In the genomic region with DNA sequence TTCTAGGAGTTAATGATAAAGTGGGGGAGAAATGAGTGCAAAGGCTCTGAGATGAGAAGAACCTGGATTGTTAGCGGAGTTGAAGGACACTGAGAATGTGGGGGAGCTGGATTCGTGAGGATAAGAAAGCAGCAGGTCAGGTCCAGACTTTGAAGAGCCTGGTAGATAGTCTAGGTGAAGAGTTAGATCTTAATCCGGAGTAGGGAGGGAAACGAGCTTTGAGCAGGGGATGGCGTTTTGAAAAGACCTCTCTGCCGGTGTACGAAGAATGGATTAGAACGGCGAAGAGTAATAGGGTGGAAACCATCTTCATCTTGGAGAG, we compare ENCODE assay signal across 8 cellular contexts. TPM values are rescaled to one million over a fixed set of nuclear protein-coding genes. Genes with fewer than 3 reads are reported as not detected.
A peak's percentile ranks its signal among the peaks of the same experiment; 100 is the strongest.
DNase-seq lines count a peak whose midpoint lies in the region; ATAC-seq, FAIRE-seq and TF ChIP-seq lines count a peak whose summit lies in the region.

No MANE protein-coding gene starts in this region.

- CTCF ChIA-PET in CD4-positive, alpha-beta memory T cell (lab: Charles Lee; ENCODE audit: partially characterized antibody) = interaction anchor here (1.0 to 3.3 kb wide), 6 partner anchors 10 to 308 kb away, joined by 3 to 54 read pairs (median 4); partner anchors contain the start of genes NFS1, RBM39 and ROMO1
- CTCF ChIA-PET in PC-3 (lab: Charles Lee) = no interaction called here

- TSS peak; percentile 58 for BruUV-seq in PC-3 (replicated peaks; lab: Mats Ljungman, UMichigan)

- H3K27me3 ChIP-seq in CD4-positive, alpha-beta memory T cell (ENCODE audit: insufficient read depth, low read length) = no peaks in the 10 kb centered on the region
- H3K27me3 ChIP-seq in PC-3 (ENCODE audit: low read length) = no peaks in the 10 kb centered on the region
- no peaks in the 10 kb centered on the region for H3K27me3 ChIP-seq in pancreas

- H3K27ac Mint-ChIP-seq in CD4-positive, alpha-beta memory T cell = peak overlapping the region; percentile 96 to 100 (median 100)
- peak overlapping the region; percentile 88 for H3K27ac Mint-ChIP-seq in endothelial cell (ENCODE audit: unreplicated experiment)

- H3K36me3 ChIP-seq in CD4-positive, alpha-beta memory T cell (ENCODE audit: insufficient read depth, low read length) = peaks cover 4% of the 10 kb centered on the region
- H3K36me3 ChIP-seq in PC-3 (ENCODE audit: low read depth, low read length) = peaks cover 9% of the 10 kb centered on the region; the same call in 1 of the 2 replicates
- H3K36me3 ChIP-seq in pancreas = no peaks in the 10 kb centered on the region

- DNase-seq in CD4-positive, alpha-beta memory T cell = no peak
- DNase-seq in PC-3 (no peak), endothelial cell (ENCODE audit: low spot score) (no peak), pancreas (no peak), NCI-H526 treated with DMSO at 0.1 percent for 48 hours (lab: John Stamatoyannopoulos, UW) (no peak), SKM-1 treated with dmso at 0.1 percent for 144 hours (lab: John Stamatoyannopoulos, UW; ENCODE audit: unreplicated experiment) (no peak), COLO829 (ENCODE audit: low spot score) (no peak)

- no peak for FAIRE-seq in pancreas (lab: Jason Lieb, UNC)

- no peaks in the 10 kb centered on the region for H3K9me3 ChIP-seq in CD4-positive, alpha-beta memory T cell (ENCODE audit: control insufficient read depth in 1 of 2, low read length in 2 of 2)
- no peaks in the 10 kb centered on the region for H3K9me3 ChIP-seq in PC-3 (ENCODE audit: low read length)
- no peaks in the 10 kb centered on the region for H3K9me3 ChIP-seq in pancreas

- H3F3A ChIP-seq in PC-3 (ENCODE audit: low read length, unreplicated experiment) = no peaks in the 10 kb centered on the region

- H3K9ac ChIP-seq in PC-3 (ENCODE audit: low read length) = no peak overlapping the region

- no peak for ATAC-seq in PC-3
- no peak for ATAC-seq in pancreas
- no peak for ATAC-seq in HG02571 (IDR thresholded peaks at IDR 0.05; ENCODE audit: unreplicated experiment)

- peak overlapping the region in 1 of 2 donors; percentile 21 for H3K4me3 ChIP-seq in CD4-positive, alpha-beta memory T cell (ENCODE audit: low read length in 2 of 2)
- H3K4me3 ChIP-seq in PC-3 (ENCODE audit: low read length) (no peak overlapping the region), pancreas (peak overlapping the region in 2 of 4 donors; percentile 57 to 72)

- H3K4me3 Mint-ChIP-seq in CD4-positive, alpha-beta memory T cell = peak overlapping the region; percentile 68 to 92 (median 82)
- H3K4me3 Mint-ChIP-seq in endothelial cell (ENCODE audit: unreplicated experiment) = peak overlapping the region; percentile 94

- TF ChIP-seq CTCF in PC-3 (conservative IDR thresholded peaks at IDR 0.05; ENCODE audit: low read depth, low read length) = no peak
- TF ChIP-seq CTCF in endothelial cell (IDR thresholded peaks at IDR 0.05; ENCODE audit: unreplicated experiment) = no peak
- TF ChIP-seq CTCF in pancreas (IDR thresholded peaks at IDR 0.05) = no peak

- POLR2A ChIA-PET in CD4-positive, alpha-beta memory T cell (lab: Charles Lee; ENCODE audit: partially characterized antibody) = interaction anchor here (0.6 to 20.6 kb wide), 20 partner anchors 9 to 1960 kb away, joined by 3 to 1007 read pairs (median 5); partner anchors contain the start of genes CEP250, CHMP4B, CPNE1 and NFS1
- POLR2A ChIA-PET in PC-3 (lab: Charles Lee; ENCODE audit: unreplicated experiment) = interaction anchor here (0.6 to 2.1 kb wide), 2 partner anchors 10 to 29 kb away, joined by 4 to 19 read pairs; partner anchors contain the start of gene RBM39

- peak overlapping the region; percentile 32; the same call in 1 of the 2 replicates for H2AFZ ChIP-seq in PC-3 (ENCODE audit: low read length)

- WGBS in pancreas, 2 donors = 71 to 72% methylated on average over 9 of the region's 9 CpGs

- 0 out of 2 replicates have a peak, but pooled peaks cover 4% of the 10 kb centered on the region for H4K20me1 ChIP-seq in PC-3 (ENCODE audit: low read length)

- peak overlapping the region; percentile 18; the same call in 1 of the 2 replicates for H3K4me2 ChIP-seq in PC-3 (ENCODE audit: low read length)

- peaks cover 40% of the 10 kb centered on the region for H3K79me2 ChIP-seq in PC-3 (ENCODE audit: low read length)

- H3K27me3 Mint-ChIP-seq in CD4-positive, alpha-beta memory T cell = no peaks in the 10 kb centered on the region
- H3K27me3 Mint-ChIP-seq in endothelial cell (ENCODE audit: unreplicated experiment) = peaks cover 15% of the 10 kb centered on the region

- H3K4me1 ChIP-seq in CD4-positive, alpha-beta memory T cell (ENCODE audit: insufficient read depth, low read length) = peaks cover 89% of the 10 kb centered on the region
- H3K4me1 ChIP-seq in PC-3 (ENCODE audit: insufficient read depth, low read length) (peaks cover 29% of the 10 kb centered on the region), pancreas (peaks cover 0 to 28% (median 11%) of the 10 kb centered on the region in 3 donors)

- H3K4me1 Mint-ChIP-seq in CD4-positive, alpha-beta memory T cell = peaks cover 52 to 93% (median 69%) of the 10 kb centered on the region in 4 donors
- H3K4me1 Mint-ChIP-seq in endothelial cell (ENCODE audit: unreplicated experiment) = peaks cover 52% of the 10 kb centered on the region

- peaks cover 0 to 4% (median 0%) of the 10 kb centered on the region in 8 donors for H3K9me3 Mint-ChIP-seq in CD4-positive, alpha-beta memory T cell
- no peaks in the 10 kb centered on the region for H3K9me3 Mint-ChIP-seq in endothelial cell (ENCODE audit: unreplicated experiment)

- intact Hi-C loops in CD4-positive, alpha-beta memory T cell (cut with micrococcal nuclease) = loop anchor here (1.0 to 10.0 kb wide), 3 partner anchors 29 to 181 kb away; partner anchors contain the start of genes RBM39 and SCAND1
- intact Hi-C loops in PC-3 (cut with micrococcal nuclease) (loop anchor here (2.0 kb wide), 1 partner anchor 181 kb away; no protein-coding TSS in a partner anchor), pancreas (cut with DNase I) (no loop called here)

- H3K27ac ChIP-seq in CD4-positive, alpha-beta memory T cell (ENCODE audit: low read depth, low read length) = peak overlapping the region; percentile 94
- H3K27ac ChIP-seq in PC-3 (ENCODE audit: low read length) (no peak overlapping the region), pancreas (peak overlapping the region; percentile 68 to 83 (median 74))

- no peaks in the 10 kb centered on the region for H3K9me2 ChIP-seq in PC-3 (replicated peaks; ENCODE audit: low read length)

- H3K36me3 Mint-ChIP-seq in CD4-positive, alpha-beta memory T cell = peaks cover 7 to 24% of the 10 kb centered on the region in 2 donors
- H3K36me3 Mint-ChIP-seq in endothelial cell (ENCODE audit: low read depth, unreplicated experiment) = peaks cover 18% of the 10 kb centered on the region

RNA-seq across cellular contexts. Expression of gene PHF20, which starts 0.5 kb away (rescaled TPM):
- total RNA-seq in CD4-positive, alpha-beta memory T cell = 10 to 100 TPM; 72.9 to 82.3 TPM
- polyA plus RNA-seq in CD4-positive, alpha-beta memory T cell = 100 to 1,000 TPM; 106 to 126 TPM
- total RNA-seq in PC-3 (2014; rRNA removed) (37.2 and 56.3 TPM in 2 replicates), endothelial cell (ENCODE audit: unreplicated experiment) (101 TPM), pancreas (10 to 100 TPM; 11.1 to 20.3 (median 12.1) TPM)
- polyA plus RNA-seq in pancreas = 10 to 100 TPM in 1 of 2 donors, 1 to 10 TPM in 1; 9.4 to 11.9 TPM

RNA-seq across cellular contexts. Expression of gene RBM39, which starts 29.3 kb away (rescaled TPM):
- total RNA-seq in CD4-positive, alpha-beta memory T cell = 100 to 1,000 TPM; 631 to 665 TPM
- 100 to 1,000 TPM in 1 of 2 donors, 10 to 100 TPM in 1; 76.7 to 153 TPM for polyA plus RNA-seq in CD4-positive, alpha-beta memory T cell
- 286 and 341 TPM in 2 replicates for total RNA-seq in PC-3 (2014; rRNA removed)
- total RNA-seq in endothelial cell (ENCODE audit: unreplicated experiment) = 308 TPM
- 100 to 1,000 TPM in 4 of 6 donors, 10 to 100 TPM in 2; 98.7 to 200 (median 127) TPM for total RNA-seq in pancreas
- 100 to 1,000 TPM; 255 to 426 TPM for polyA plus RNA-seq in pancreas

Comparison
In these comparisons a context has a peak if more than half of its experiments do, and no peak if none do; other contexts are left out.
1. intact Hi-C loops: an anchor here in CD4-positive, alpha-beta memory T cell (1.0 to 10.0 kb wide) and PC-3 (2.0 kb wide); none called in pancreas.